Comparison of ENCODE assay signal across 8 cellular contexts in the genomic region with DNA sequence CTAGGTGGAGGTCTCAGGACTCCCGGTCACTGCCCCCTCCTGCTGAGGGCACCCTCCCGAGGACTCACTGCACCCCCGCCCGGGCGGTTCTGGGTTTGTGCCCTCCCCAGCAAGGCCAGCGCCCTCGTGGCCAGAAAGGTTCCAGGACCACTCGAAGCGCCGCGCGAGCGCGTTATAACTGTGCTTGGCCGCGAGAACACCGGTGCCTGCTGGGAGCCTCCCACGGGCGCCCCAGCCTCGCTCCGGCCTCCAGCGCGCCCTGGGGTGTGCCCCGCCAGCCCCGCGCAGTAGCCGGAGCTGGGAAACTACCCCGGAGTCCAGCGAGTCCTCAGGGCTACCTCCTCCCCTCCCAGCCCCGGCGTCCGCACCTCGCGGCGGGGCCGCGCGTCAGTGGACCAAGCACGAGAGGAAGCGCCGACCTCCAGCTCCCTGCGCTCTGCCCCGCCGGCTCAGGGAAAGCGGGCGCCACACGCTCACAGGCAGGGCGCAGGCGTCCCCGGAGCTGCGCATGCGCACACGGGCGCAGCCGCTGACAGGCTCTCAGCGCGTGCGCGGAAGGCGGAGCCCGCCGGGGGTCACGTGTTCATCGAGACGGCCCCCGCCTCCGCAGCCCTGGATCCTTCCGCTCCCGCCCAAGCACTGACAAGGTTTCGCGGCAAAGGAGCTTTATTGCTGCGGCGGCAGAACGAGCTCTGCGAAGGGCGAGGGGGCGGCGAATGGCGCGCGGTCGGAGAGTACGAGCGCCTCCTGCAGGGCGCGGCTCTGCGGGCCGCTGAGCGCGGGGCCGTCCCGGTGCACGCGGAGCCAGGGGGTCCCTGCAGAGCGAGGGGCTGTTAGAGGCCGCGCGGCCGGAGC. TPM values are rescaled to one million over a fixed set of nuclear protein-coding genes. Genes with fewer than 3 reads are reported as not detected.
A peak's percentile ranks its signal among the peaks of the same experiment; 100 is the strongest.
DNase-seq lines count a peak whose midpoint lies in the region; ATAC-seq and TF ChIP-seq lines count a peak whose summit lies in the region.

A gene with protein sequence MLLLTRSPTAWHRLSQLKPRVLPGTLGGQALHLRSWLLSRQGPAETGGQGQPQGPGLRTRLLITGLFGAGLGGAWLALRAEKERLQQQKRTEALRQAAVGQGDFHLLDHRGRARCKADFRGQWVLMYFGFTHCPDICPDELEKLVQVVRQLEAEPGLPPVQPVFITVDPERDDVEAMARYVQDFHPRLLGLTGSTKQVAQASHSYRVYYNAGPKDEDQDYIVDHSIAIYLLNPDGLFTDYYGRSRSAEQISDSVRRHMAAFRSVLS (minus strand): TSS at position 495 of the 855 bp plus-strand sequence. CDS start 1,187 bp downstream, outside the sequence.

- H3K4me3 ChIP-seq in DND-41 (ENCODE audit: low read depth in 1 of 2, low read length in 2 of 2), result peak within 1 kb of the TSS; percentile 80 to 89

- intact Hi-C loops in activated T-helper 2 cell treated with anti-CD3 and anti-CD28 coated beads, Interferon-gamma antibody, Interleukin-2, Interleukin-4, amounts not matched to agents 10 μg/mL and 5 μg/mL and 100 μg/mL, durations not matched to agents 14 hours and 24 hours and 36 hours (cut with micrococcal nuclease), result loop anchor here (1.0 to 10.0 kb wide), 4 partner anchors 17 to 281 kb away; partner anchors contain the start of genes NCAPH2 and TUBGCP6

- H3K9me3 Mint-ChIP-seq in activated T-helper 2 cell treated with anti-CD3 and anti-CD28 coated beads, Interferon-gamma antibody, Interleukin-2, Interleukin-4, amounts not matched to agents 10 μg/mL and 5 μg/mL and 100 μg/mL, durations not matched to agents 14 hours and 24 hours and 36 hours, result no peaks in the 10 kb centered on the region
- no peaks in the 10 kb centered on the region for H3K9me3 Mint-ChIP-seq in nephron

- peak within 1 kb of the TSS; percentile 94 for H3K4me3 Mint-ChIP-seq in activated T-helper 2 cell treated with anti-CD3 and anti-CD28 coated beads, Interferon-gamma antibody, Interleukin-2, Interleukin-4, amounts not matched to agents 10 μg/mL and 5 μg/mL and 100 μg/mL, durations not matched to agents 14 hours and 24 hours and 36 hours (ENCODE audit: low read depth)
- H3K4me3 Mint-ChIP-seq in nephron, result peak within 1 kb of the TSS; percentile 89 to 93 (median 91)

- peaks cover 40% of the 10 kb centered on the region for H3K36me3 ChIP-seq in DND-41 (ENCODE audit: insufficient read depth, low read length)

- H3K36me3 Mint-ChIP-seq in activated T-helper 2 cell treated with anti-CD3 and anti-CD28 coated beads, Interferon-gamma antibody, Interleukin-2, Interleukin-4, amounts not matched to agents 10 μg/mL and 5 μg/mL and 100 μg/mL, durations not matched to agents 14 hours and 24 hours and 36 hours (ENCODE audit: low read depth), result peaks cover 37% of the 10 kb centered on the region
- peaks cover 9% of the 10 kb centered on the region for H3K36me3 Mint-ChIP-seq in nephron (ENCODE audit: low read depth)

- peaks cover 33% of the 10 kb centered on the region for H4K20me1 ChIP-seq in DND-41 (ENCODE audit: insufficient read depth, low read length)

- no peaks in the 10 kb centered on the region for H3K9me3 ChIP-seq in DND-41 (ENCODE audit: insufficient read depth, low read length, severe bottlenecking)

- H3K27me3 ChIP-seq in DND-41 (ENCODE audit: insufficient read depth, low read length, poor library complexity), result no peaks in the 10 kb centered on the region

- TF ChIP-seq CTCF in DND-41 (IDR thresholded peaks at IDR 0.05; ENCODE audit: borderline replicate concordance, extremely low read depth, low read length, poor library complexity, severe bottlenecking) (peak; percentile 70), nephron (IDR thresholded peaks at IDR 0.05; ENCODE audit: unreplicated experiment in 3 of 3) (peak; percentile 33 to 59 (median 57))

- peaks cover 24% of the 10 kb centered on the region for H3K4me1 Mint-ChIP-seq in activated T-helper 2 cell treated with anti-CD3 and anti-CD28 coated beads, Interferon-gamma antibody, Interleukin-2, Interleukin-4, amounts not matched to agents 10 μg/mL and 5 μg/mL and 100 μg/mL, durations not matched to agents 14 hours and 24 hours and 36 hours (ENCODE audit: low read depth)
- peaks cover 6% of the 10 kb centered on the region for H3K4me1 Mint-ChIP-seq in nephron

- no peaks in the 10 kb centered on the region for H3K27me3 Mint-ChIP-seq in activated T-helper 2 cell treated with anti-CD3 and anti-CD28 coated beads, Interferon-gamma antibody, Interleukin-2, Interleukin-4, amounts not matched to agents 10 μg/mL and 5 μg/mL and 100 μg/mL, durations not matched to agents 14 hours and 24 hours and 36 hours (ENCODE audit: low read depth)
- H3K27me3 Mint-ChIP-seq in nephron (ENCODE audit: low read depth), result peaks cover 25% of the 10 kb centered on the region

- peak within 1 kb of the TSS; percentile 81 for H3K27ac Mint-ChIP-seq in activated T-helper 2 cell treated with anti-CD3 and anti-CD28 coated beads, Interferon-gamma antibody, Interleukin-2, Interleukin-4, amounts not matched to agents 10 μg/mL and 5 μg/mL and 100 μg/mL, durations not matched to agents 14 hours and 24 hours and 36 hours
- peak within 1 kb of the TSS; percentile 61 to 86 (median 85) for H3K27ac Mint-ChIP-seq in nephron

- H3K27ac ChIP-seq in DND-41 (ENCODE audit: low read length), result peak within 1 kb of the TSS; percentile 92

- H3K4me1 ChIP-seq in DND-41 (ENCODE audit: insufficient read depth, low read length), result peaks cover 40% of the 10 kb centered on the region

- ATAC-seq in DND-41 (ENCODE audit: insufficient read depth, low read depth) (peak; percentile 73), GM21737 (IDR thresholded peaks at IDR 0.05; ENCODE audit: unreplicated experiment) (peak; percentile 29)
- ATAC-seq in stimulated activated naive CD8-positive, alpha-beta T cell treated with anti-CD3 and anti-CD28 coated beads, Interleukin-15, Interleukin-2, amounts not matched to agents 100 U/mL and 50 U/mL, for 24 hours, result peak; percentile 49

- DNase-seq in DND-41 (peak; percentile 98), Kasumi-1 (lab: John Stamatoyannopoulos, UW) (peak; percentile 90 to 91), RPMI7951 (ENCODE audit: low read depth) (peak; percentile 92), fibroblast of peridontal ligament (ENCODE audit: extremely low read depth) (peak; percentile 94)
- peak; percentile 97 for DNase-seq in activated T-helper 2 cell treated with anti-CD3 and anti-CD28 coated beads, Interferon-gamma antibody, Interleukin-2, Interleukin-4, amounts not matched to agents 10 μg/mL and 5 μg/mL and 100 μg/mL, durations not matched to agents 14 hours and 24 hours and 36 hours (ENCODE audit: low spot score)
- DNase-seq in stimulated activated naive CD8-positive, alpha-beta T cell treated with anti-CD3 and anti-CD28 coated beads, Interleukin-15, Interleukin-2, amounts not matched to agents 100 U/mL and 50 U/mL, for 24 hours, result peak; percentile 99

- H3K4me2 ChIP-seq in DND-41 (ENCODE audit: insufficient read depth, low read length), result peak within 1 kb of the TSS; percentile 98

- H3K9ac ChIP-seq in DND-41 (ENCODE audit: low read depth, low read length), result peak within 1 kb of the TSS; percentile 74

- H3K79me2 ChIP-seq in DND-41 (ENCODE audit: insufficient read depth, low read length), result peaks cover 52% of the 10 kb centered on the region

- peak within 1 kb of the TSS; percentile 92 for H2AFZ ChIP-seq in DND-41 (ENCODE audit: low read depth, low read length)

RNA-seq across cellular contexts. Expression of the gene that starts here (rescaled TPM):
- total RNA-seq in RPMI7951 (2014; rRNA removed; shearing (Covaris generic)), result 5.0 and 9.2 TPM in 2 replicates
- total RNA-seq in activated T-helper 2 cell treated with anti-CD3 and anti-CD28 coated beads, Interferon-gamma antibody, Interleukin-2, Interleukin-4, amounts not matched to agents 10 μg/mL and 5 μg/mL and 100 μg/mL, durations not matched to agents 14 hours and 24 hours and 36 hours, result 3.8 and 8.7 TPM in 2 replicates

Comparison
In these comparisons a context has a peak if more than half of its experiments do, and no peak if none do; other contexts are left out.
1. Peak in every context shown above with its lines: DNase-seq, ATAC-seq, H3K4me3 ChIP-seq and H3K27ac ChIP-seq.